In genomic region chr10:103849212-103849877, GRCh38 we compare ENCODE assay signal across 11 cellular contexts. TPM values are rescaled to one million over a fixed set of nuclear protein-coding genes. Genes with fewer than 3 reads are reported as not detected.
DNase-seq lines count a peak whose midpoint lies in the region; ATAC-seq, FAIRE-seq and TF ChIP-seq lines count a peak whose summit lies in the region.
"Had no signal": no experiment of that assay in that cellular context is flagged by ENCODE, and none has a peak within 500 bp of the region (broad histone marks: within the 10 kb centered on the region; RNA-seq: fewer than 3 reads in every experiment).

No MANE protein-coding gene starts in this region.

- no peak overlapping the region for H2AFZ ChIP-seq in astrocyte (ENCODE audit: low read depth, low read length)

- peak overlapping the region in 6 of 11 experiments; percentile 36 to 61 (median 56); a peak in 9 of 22 replicates for H3K9ac ChIP-seq in BLaER1 treated with 17β-estradiol and CSF1 and Interleukin-3, amounts not matched to agents 10 nM and 100 nM
- peak overlapping the region; percentile 75 for H3K9ac ChIP-seq in astrocyte (ENCODE audit: low read length)
- H3K9ac ChIP-seq in skeletal muscle tissue (ENCODE audit: low read depth in 1 of 3, low read length in 3 of 3): no peak overlapping the region

- H3K27ac Mint-ChIP-seq in astrocyte (ENCODE audit: unreplicated experiment): peak overlapping the region; percentile 88
- H3K27ac Mint-ChIP-seq in T-helper 2 cell treated with Interferon-gamma antibody and Interleukin-4, amounts not matched to agents 5 μg/mL and 100 μg/mL, for 36 hours: no peak overlapping the region
- H3K27ac Mint-ChIP-seq in CD8-positive, alpha-beta memory T cell: no peak overlapping the region
- no peak overlapping the region for H3K27ac Mint-ChIP-seq in activated CD4-positive, alpha-beta T cell treated with anti-CD3 and anti-CD28 coated beads for 36 hours
- H3K27ac Mint-ChIP-seq in activated naive CD4-positive, alpha-beta T cell treated with anti-CD3 and anti-CD28 coated beads, Interleukin-2, amount 10 ng/mL, durations not matched to agents 7 days and 5 days: no peak overlapping the region
- H3K27ac Mint-ChIP-seq: activated naive CD8-positive, alpha-beta T cell had no signal

- CTCF ChIA-PET in CD8-positive, alpha-beta memory T cell (lab: Charles Lee): no interaction called here
- CTCF ChIA-PET in activated CD4-positive, alpha-beta T cell treated with anti-CD3 and anti-CD28 coated beads for 36 hours (lab: Charles Lee): interaction anchor here (0.8 to 4.0 kb wide), 8 partner anchors 9 to 152 kb away, joined by 3 to 28 read pairs (median 4); no protein-coding TSS in a partner anchor
- CTCF ChIA-PET in activated naive CD4-positive, alpha-beta T cell treated with anti-CD3 and anti-CD28 coated beads, Interleukin-2, amount 10 ng/mL, durations not matched to agents 7 days and 5 days (lab: Charles Lee): interaction anchor here (0.8 to 3.7 kb wide), 8 partner anchors 9 to 231 kb away, joined by 3 to 26 read pairs (median 4); no protein-coding TSS in a partner anchor

- peaks cover 25% of the 10 kb centered on the region for H3K4me1 Mint-ChIP-seq in astrocyte (ENCODE audit: low read depth, unreplicated experiment)
- peaks cover 29% of the 10 kb centered on the region for H3K4me1 Mint-ChIP-seq in T-helper 2 cell treated with Interferon-gamma antibody and Interleukin-4, amounts not matched to agents 5 μg/mL and 100 μg/mL, for 36 hours (ENCODE audit: low read depth)
- H3K4me1 Mint-ChIP-seq in CD8-positive, alpha-beta memory T cell: peaks cover 17 to 23% (median 21%) of the 10 kb centered on the region in 3 donors
- H3K4me1 Mint-ChIP-seq in activated CD4-positive, alpha-beta T cell treated with anti-CD3 and anti-CD28 coated beads for 36 hours: peaks cover 20% of the 10 kb centered on the region
- peaks cover 31% of the 10 kb centered on the region for H3K4me1 Mint-ChIP-seq in activated naive CD4-positive, alpha-beta T cell treated with anti-CD3 and anti-CD28 coated beads, Interleukin-2, amount 10 ng/mL, durations not matched to agents 7 days and 5 days

- peaks cover 0 to 98% (median 82%) of the 10 kb centered on the region in 11 experiments; a peak in 20 of 22 replicates for H4K20me1 ChIP-seq in BLaER1 treated with 17β-estradiol and CSF1 and Interleukin-3, amounts not matched to agents 10 nM and 100 nM
- peaks cover 15% of the 10 kb centered on the region for H4K20me1 ChIP-seq in astrocyte (ENCODE audit: insufficient read depth, low read length)

- H3K4me3 Mint-ChIP-seq in astrocyte (ENCODE audit: unreplicated experiment): no peak overlapping the region
- no peak overlapping the region for H3K4me3 Mint-ChIP-seq in T-helper 2 cell treated with Interferon-gamma antibody and Interleukin-4, amounts not matched to agents 5 μg/mL and 100 μg/mL, for 36 hours
- H3K4me3 Mint-ChIP-seq in CD8-positive, alpha-beta memory T cell: no peak overlapping the region
- H3K4me3 Mint-ChIP-seq in activated CD4-positive, alpha-beta T cell treated with anti-CD3 and anti-CD28 coated beads for 36 hours: no peak overlapping the region
- no peak overlapping the region for H3K4me3 Mint-ChIP-seq in activated naive CD4-positive, alpha-beta T cell treated with anti-CD3 and anti-CD28 coated beads, Interleukin-2, amount 10 ng/mL, durations not matched to agents 7 days and 5 days
- H3K4me3 Mint-ChIP-seq: activated naive CD8-positive, alpha-beta T cell had no signal

- no peak for ATAC-seq in left lung
- no peak for ATAC-seq in activated CD4-positive, alpha-beta T cell treated with anti-CD3 and anti-CD28 coated beads for 36 hours

- no peak for DNase-seq in astrocyte (ENCODE audit: low read depth)
- no peak for DNase-seq in left lung
- DNase-seq in T-helper 2 cell treated with Interferon-gamma antibody and Interleukin-4, amounts not matched to agents 5 μg/mL and 100 μg/mL, for 36 hours (ENCODE audit: low spot score): no peak
- DNase-seq in CD8-positive, alpha-beta memory T cell: no peak
- no peak for DNase-seq in activated CD4-positive, alpha-beta T cell treated with anti-CD3 and anti-CD28 coated beads for 36 hours
- DNase-seq in activated naive CD4-positive, alpha-beta T cell treated with anti-CD3 and anti-CD28 coated beads, Interleukin-2, amount 10 ng/mL, durations not matched to agents 7 days and 5 days: no peak
- DNase-seq: KBM-7, NCI-H187 treated with DMSO at 0.1 percent for 48 hours had no signal

- POLR2A ChIA-PET in CD8-positive, alpha-beta memory T cell (lab: Charles Lee): no interaction called here
- POLR2A ChIA-PET in activated CD4-positive, alpha-beta T cell treated with anti-CD3 and anti-CD28 coated beads for 36 hours (lab: Charles Lee): no interaction called here

- peak overlapping the region in 2 of 10 experiments; percentile 11 to 17; a peak in 4 of 20 replicates for H3K4me3 ChIP-seq in BLaER1 treated with 17β-estradiol and CSF1 and Interleukin-3, amounts not matched to agents 10 nM and 100 nM
- H3K4me3 ChIP-seq in astrocyte (ENCODE audit: insufficient read depth, low read depth, low read length) (peak overlapping the region; percentile 31), left lung (no peak overlapping the region), skeletal muscle tissue (ENCODE audit: low read length in 3 of 3) (no peak overlapping the region)
- H3K4me3 ChIP-seq in CD8-positive, alpha-beta memory T cell (ENCODE audit: low read length): no peak overlapping the region

- no peaks in the 10 kb centered on the region for H3K9me3 Mint-ChIP-seq in astrocyte (ENCODE audit: unreplicated experiment)
- no peaks in the 10 kb centered on the region for H3K9me3 Mint-ChIP-seq in T-helper 2 cell treated with Interferon-gamma antibody and Interleukin-4, amounts not matched to agents 5 μg/mL and 100 μg/mL, for 36 hours
- no peaks in the 10 kb centered on the region for H3K9me3 Mint-ChIP-seq in CD8-positive, alpha-beta memory T cell
- no peaks in the 10 kb centered on the region for H3K9me3 Mint-ChIP-seq in activated CD4-positive, alpha-beta T cell treated with anti-CD3 and anti-CD28 coated beads for 36 hours (ENCODE audit: low read depth)
- no peaks in the 10 kb centered on the region for H3K9me3 Mint-ChIP-seq in activated naive CD4-positive, alpha-beta T cell treated with anti-CD3 and anti-CD28 coated beads, Interleukin-2, amount 10 ng/mL, durations not matched to agents 7 days and 5 days

- H3K4me1 ChIP-seq in BLaER1 treated with 17β-estradiol and CSF1 and Interleukin-3, amounts not matched to agents 10 nM and 100 nM: peaks cover 97 to 100% (median 100%) of the 10 kb centered on the region in 10 experiments
- H3K4me1 ChIP-seq in astrocyte (ENCODE audit: insufficient read depth, low read length): peaks cover 36% of the 10 kb centered on the region
- peaks cover 47 to 78% of the 10 kb centered on the region in 2 donors for H3K4me1 ChIP-seq in left lung
- H3K4me1 ChIP-seq in skeletal muscle tissue (ENCODE audit: control insufficient read depth in 3 of 3, insufficient read depth in 3 of 3, low read length in 3 of 3): peaks cover 77 to 87% (median 84%) of the 10 kb centered on the region in 3 donors
- H3K4me1 ChIP-seq in CD8-positive, alpha-beta memory T cell (ENCODE audit: insufficient read depth, low read length): peaks cover 21% of the 10 kb centered on the region

- peaks cover 8% of the 10 kb centered on the region for H3K79me2 ChIP-seq in astrocyte (ENCODE audit: insufficient read depth, low read length)

- H3K27me3 Mint-ChIP-seq in astrocyte (ENCODE audit: low read depth, unreplicated experiment): no peaks in the 10 kb centered on the region
- peaks cover 50% of the 10 kb centered on the region for H3K27me3 Mint-ChIP-seq in T-helper 2 cell treated with Interferon-gamma antibody and Interleukin-4, amounts not matched to agents 5 μg/mL and 100 μg/mL, for 36 hours (ENCODE audit: low read depth)
- peaks cover 21 to 29% of the 10 kb centered on the region in 2 donors for H3K27me3 Mint-ChIP-seq in CD8-positive, alpha-beta memory T cell
- peaks cover 15% of the 10 kb centered on the region for H3K27me3 Mint-ChIP-seq in activated CD4-positive, alpha-beta T cell treated with anti-CD3 and anti-CD28 coated beads for 36 hours
- peaks cover 72% of the 10 kb centered on the region for H3K27me3 Mint-ChIP-seq in activated naive CD4-positive, alpha-beta T cell treated with anti-CD3 and anti-CD28 coated beads, Interleukin-2, amount 10 ng/mL, durations not matched to agents 7 days and 5 days

- no peaks in the 10 kb centered on the region for H3K27me3 ChIP-seq in BLaER1 treated with 17β-estradiol and CSF1 and Interleukin-3, amounts not matched to agents 10 nM and 100 nM
- no peaks in the 10 kb centered on the region for H3K27me3 ChIP-seq in astrocyte (ENCODE audit: insufficient read depth, low read length)
- H3K27me3 ChIP-seq in left lung: peaks cover 0 to 13% of the 10 kb centered on the region in 2 donors
- no peaks in the 10 kb centered on the region for H3K27me3 ChIP-seq in skeletal muscle tissue (ENCODE audit: control insufficient read depth in 3 of 3, insufficient read depth in 3 of 3, low read length in 3 of 3)
- H3K27me3 ChIP-seq in CD8-positive, alpha-beta memory T cell (ENCODE audit: insufficient read depth, low read length, poor library complexity, severe bottlenecking): peaks cover 13% of the 10 kb centered on the region

- H3K36me3 ChIP-seq in BLaER1 treated with 17β-estradiol and CSF1 and Interleukin-3, amounts not matched to agents 10 nM and 100 nM: peaks cover 0 to 47% (median 23%) of the 10 kb centered on the region in 11 experiments; a peak in 11 of 22 replicates
- H3K36me3 ChIP-seq in astrocyte (ENCODE audit: insufficient read depth, low read length) (no peaks in the 10 kb centered on the region), left lung (no peaks in the 10 kb centered on the region), skeletal muscle tissue (ENCODE audit: control insufficient read depth in 3 of 3, insufficient read depth in 3 of 3, low read length in 3 of 3) (no peaks in the 10 kb centered on the region)
- no peaks in the 10 kb centered on the region for H3K36me3 ChIP-seq in CD8-positive, alpha-beta memory T cell (ENCODE audit: insufficient read depth, low read length)

- no peak for FAIRE-seq in astrocyte (lab: Jason Lieb, UNC)

- peaks cover 2% of the 10 kb centered on the region for H3K36me3 Mint-ChIP-seq in astrocyte (ENCODE audit: low read depth, unreplicated experiment)
- no peaks in the 10 kb centered on the region for H3K36me3 Mint-ChIP-seq in T-helper 2 cell treated with Interferon-gamma antibody and Interleukin-4, amounts not matched to agents 5 μg/mL and 100 μg/mL, for 36 hours (ENCODE audit: low read depth)
- no peaks in the 10 kb centered on the region for H3K36me3 Mint-ChIP-seq in CD8-positive, alpha-beta memory T cell
- no peaks in the 10 kb centered on the region for H3K36me3 Mint-ChIP-seq in activated CD4-positive, alpha-beta T cell treated with anti-CD3 and anti-CD28 coated beads for 36 hours (ENCODE audit: low read depth)
- no peaks in the 10 kb centered on the region for H3K36me3 Mint-ChIP-seq in activated naive CD4-positive, alpha-beta T cell treated with anti-CD3 and anti-CD28 coated beads, Interleukin-2, amount 10 ng/mL, durations not matched to agents 7 days and 5 days
- H3K36me3 Mint-ChIP-seq: activated naive CD8-positive, alpha-beta T cell had no signal

- H3K27ac ChIP-seq in BLaER1 treated with 17β-estradiol and CSF1 and Interleukin-3, amounts not matched to agents 10 nM and 100 nM: peak overlapping the region in 10 of 11 experiments; percentile 20 to 73 (median 62); a peak in 20 of 22 replicates
- H3K27ac ChIP-seq in astrocyte (ENCODE audit: low read depth, low read length) (peak overlapping the region; percentile 84), left lung (peak overlapping the region; percentile 41 to 70), skeletal muscle tissue (ENCODE audit: low read depth, low read length) (peak overlapping the region; percentile 71)
- H3K27ac ChIP-seq in CD8-positive, alpha-beta memory T cell (ENCODE audit: low read depth, low read length): no peak overlapping the region

- H3K4me2 ChIP-seq in BLaER1 treated with 17β-estradiol and CSF1 and Interleukin-3, amounts not matched to agents 10 nM and 100 nM: peak overlapping the region; percentile 83 to 97 (median 93); a peak in 21 of 22 replicates
- H3K4me2 ChIP-seq in astrocyte (ENCODE audit: low read length): peak overlapping the region; percentile 85

- H3K9me3 ChIP-seq in BLaER1 treated with 17β-estradiol and CSF1 and Interleukin-3, amounts not matched to agents 10 nM and 100 nM (replicated peaks in 1 of 11): no peaks in the 10 kb centered on the region
- H3K9me3 ChIP-seq in astrocyte (ENCODE audit: insufficient read depth, low read depth, low read length) (no peaks in the 10 kb centered on the region), left lung (no peaks in the 10 kb centered on the region), skeletal muscle tissue (ENCODE audit: control insufficient read depth in 3 of 3, low read length in 3 of 3) (no peaks in the 10 kb centered on the region)
- H3K9me3 ChIP-seq in CD8-positive, alpha-beta memory T cell (ENCODE audit: low read length): no peaks in the 10 kb centered on the region

- TF ChIP-seq CTCF in astrocyte (IDR thresholded peaks at IDR 0.05; ENCODE audit: insufficient read depth, low read depth, low read length) (no peak), left lung (IDR thresholded peaks at IDR 0.05) (no peak)

- intact Hi-C loops in left lung (cut with DNase I): no loop called here
- intact Hi-C loops in activated CD4-positive, alpha-beta T cell treated with anti-CD3 and anti-CD28 coated beads for 36 hours (cut with DNase I, micrococcal nuclease): no loop called here

RNA-seq across cellular contexts. Expression of gene SH3PXD2A, which starts 6.0 kb away (rescaled TPM):
- 17.3 and 25.8 TPM in 2 replicates for total RNA-seq in astrocyte
- 10 to 100 TPM; 44.8 to 90.7 TPM for total RNA-seq in left lung
- total RNA-seq in skeletal muscle tissue: 30.3 TPM
- total RNA-seq in CD8-positive, alpha-beta memory T cell: 1 to 10 TPM; 7.7 to 8.0 TPM
- 0.48 TPM for polyA plus RNA-seq in CD8-positive, alpha-beta memory T cell
- 1 to 10 TPM; 6.7 to 7.7 TPM for total RNA-seq in activated CD4-positive, alpha-beta T cell treated with anti-CD3 and anti-CD28 coated beads for 36 hours

Comparison
In these comparisons a context has a peak if more than half of its experiments do, and no peak if none do; other contexts are left out.
1. H3K9ac ChIP-seq: peak in BLaER1 treated with 17β-estradiol and CSF1 and Interleukin-3, amounts not matched to agents 10 nM and 100 nM (6 of 11) and astrocyte (single experiment); none in skeletal muscle tissue (0 of 3).